7 cellular contexts compared by ENCODE assay signal in the genomic region with DNA sequence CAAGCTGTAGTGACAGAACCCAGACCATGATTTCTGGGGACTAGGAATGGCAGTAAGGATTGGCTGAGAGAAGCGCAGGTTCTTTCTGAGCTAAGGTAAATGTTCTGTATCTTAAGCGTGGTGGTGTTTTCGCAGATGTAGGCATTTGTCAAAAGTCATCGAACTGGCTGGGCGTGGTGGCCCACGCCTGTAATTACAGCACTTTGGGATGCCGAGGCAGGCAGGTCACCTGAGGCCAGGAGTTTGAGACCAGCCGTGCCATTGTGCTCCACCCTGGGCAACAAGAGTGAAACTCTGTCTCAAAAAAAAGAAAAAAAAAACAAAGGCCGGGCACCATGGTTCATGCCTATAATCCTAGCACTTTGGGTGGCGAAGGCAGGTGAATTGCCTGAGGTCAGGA. TPM values are rescaled to one million over a fixed set of nuclear protein-coding genes. Genes with fewer than 3 reads are reported as not detected.
"Had no signal": no experiment of that assay in that cellular context is flagged by ENCODE, and none has a peak within 500 bp of the region (broad histone marks: within the 10 kb centered on the region; RNA-seq: fewer than 3 reads in every experiment).

No MANE protein-coding gene starts in this region.

- DNase-seq: IMR-90, KBM-7 had no signal

- H3K27ac ChIP-seq: HL-60 had no signal

- ATAC-seq: HepG2, K562 had no signal

- H3K4me3 ChIP-seq: K562 had no signal

RNA-seq across cellular contexts. Expression of a gene that starts 40.7 kb away (rescaled TPM):
- total RNA-seq: HepG2, HT-29, HT1080, K562 had no signal
